Comparison of ENCODE assay signal across 18 cellular contexts in genomic region chr7:67589178-67589577, GRCh38.
"Had no signal": no experiment of that assay in that cellular context is flagged by ENCODE, and none has a peak within 500 bp of the region (broad histone marks: within the 10 kb centered on the region; RNA-seq: fewer than 3 reads in every experiment).

No MANE protein-coding gene starts in this region.

- H3K27me3 Mint-ChIP-seq: dendritic cell treated with granulocyte-macrophage colony-stimulating factor and Interleukin-4, amounts not matched to agents 40 ng/mL and 50 ng/mL, for 4 days; effector memory CD8-positive, alpha-beta T cell; naive B cell; stimulated activated naive B cell treated with anti-CD40 and anti-IgM and Interleukin-4, amounts not matched to agents 10 μg/mL and 1 μg/mL and 100 μg/mL, for 72 hours; stimulated activated naive CD8-positive, alpha-beta T cell treated with anti-CD3 and anti-CD28 coated beads, Interleukin-15, amount 100 ng/mL, for 72 hours had no signal

- H3K27ac Mint-ChIP-seq: dendritic cell treated with granulocyte-macrophage colony-stimulating factor and Interleukin-4, amounts not matched to agents 40 ng/mL and 50 ng/mL, for 4 days; effector memory CD8-positive, alpha-beta T cell; stimulated activated naive B cell treated with anti-CD40 and anti-IgM and Interleukin-4, amounts not matched to agents 10 μg/mL and 1 μg/mL and 100 μg/mL, for 72 hours; stimulated activated naive CD8-positive, alpha-beta T cell treated with anti-CD3 and anti-CD28 coated beads, Interleukin-15, amount 100 ng/mL, for 72 hours had no signal

- DNase-seq: effector memory CD8-positive, alpha-beta T cell; kidney; left cardiac atrium; left ventricle myocardium superior; mesenchymal stem cell; midbrain; naive B cell; posterior cingulate gyrus; sigmoid colon; stimulated activated CD4-positive, alpha-beta T cell treated with anti-CD3 and anti-CD28 coated beads, Interleukin-2, amount 100 ng/mL, for 24 hours; stimulated activated CD4-positive, alpha-beta T cell treated with anti-CD3 and anti-CD28 coated beads, Interleukin-4, amount 100 ng/mL, for 4 hours; stimulated activated naive B cell treated with anti-CD40 and anti-IgM and Interleukin-4, amounts not matched to agents 10 μg/mL and 1 μg/mL and 100 μg/mL, for 72 hours; stimulated activated naive CD8-positive, alpha-beta T cell treated with anti-CD3 and anti-CD28 coated beads, Interleukin-15, amount 100 ng/mL, for 72 hours; testis; upper lobe of right lung had no signal

- H3K4me3 Mint-ChIP-seq: dendritic cell treated with granulocyte-macrophage colony-stimulating factor and Interleukin-4, amounts not matched to agents 40 ng/mL and 50 ng/mL, for 4 days; effector memory CD8-positive, alpha-beta T cell; naive B cell; neural crest cell; stimulated activated naive B cell treated with anti-CD40 and anti-IgM and Interleukin-4, amounts not matched to agents 10 μg/mL and 1 μg/mL and 100 μg/mL, for 72 hours; stimulated activated naive CD8-positive, alpha-beta T cell treated with anti-CD3 and anti-CD28 coated beads, Interleukin-15, amount 100 ng/mL, for 72 hours had no signal

- H3K36me3 Mint-ChIP-seq: naive B cell; stimulated activated naive B cell treated with anti-CD40 and anti-IgM and Interleukin-4, amounts not matched to agents 10 μg/mL and 1 μg/mL and 100 μg/mL, for 72 hours had no signal

- H3K4me1 Mint-ChIP-seq: naive B cell; neural crest cell; stimulated activated naive B cell treated with anti-CD40 and anti-IgM and Interleukin-4, amounts not matched to agents 10 μg/mL and 1 μg/mL and 100 μg/mL, for 72 hours; stimulated activated naive CD8-positive, alpha-beta T cell treated with anti-CD3 and anti-CD28 coated beads, Interleukin-15, amount 100 ng/mL, for 72 hours had no signal

- ATAC-seq: effector memory CD8-positive, alpha-beta T cell; gastroesophageal sphincter; left cardiac atrium; left ventricle myocardium superior; stimulated activated naive B cell treated with anti-CD40 and anti-IgM and Interleukin-4, amounts not matched to agents 10 μg/mL and 1 μg/mL and 100 μg/mL, for 72 hours; stimulated activated naive CD8-positive, alpha-beta T cell treated with anti-CD3 and anti-CD28 coated beads, Interleukin-15, amount 100 ng/mL, for 72 hours; upper lobe of right lung had no signal
